1 cellular context compared by ENCODE assay signal in the genomic region with DNA sequence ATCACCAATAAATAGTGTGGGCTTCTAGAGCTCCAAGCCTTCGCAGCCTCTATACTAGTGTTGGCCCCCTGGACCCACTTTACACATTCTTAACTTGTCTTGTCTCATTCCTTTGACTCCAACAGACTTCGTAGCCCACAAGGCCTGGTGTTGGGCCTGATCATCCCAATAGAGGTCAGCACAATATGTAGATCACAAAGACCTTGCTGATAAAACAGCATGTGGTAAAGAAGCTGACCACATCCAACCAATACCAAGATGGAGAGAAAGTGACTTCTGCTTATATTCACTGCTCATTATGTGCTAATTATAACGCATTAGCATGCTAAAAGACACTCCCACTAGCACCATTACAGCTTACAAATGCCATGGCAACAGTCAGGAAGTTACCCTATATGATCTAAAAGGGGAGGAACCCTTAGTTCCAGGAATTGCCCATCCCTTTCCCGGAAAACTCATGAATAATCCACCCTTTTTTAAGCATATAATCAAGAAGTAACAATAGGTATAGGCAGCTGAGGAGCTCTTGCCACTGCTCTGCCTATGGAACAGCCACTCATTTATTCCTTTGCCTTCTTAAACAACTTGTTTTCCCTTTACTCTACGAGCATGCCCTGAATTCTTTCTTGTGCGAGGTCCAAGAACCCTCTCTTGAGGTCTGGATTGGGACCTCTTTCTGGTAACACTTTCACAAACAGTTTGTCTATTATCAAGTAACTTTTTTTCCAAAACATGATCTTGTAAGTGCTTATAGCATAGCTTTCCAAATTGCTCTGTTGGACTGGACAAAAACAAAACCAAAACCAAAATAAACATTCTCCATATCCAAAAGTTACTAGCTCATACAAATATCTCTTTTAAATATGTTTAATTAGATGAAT.
TF ChIP-seq lines count a peak whose summit lies in the region.

No MANE protein-coding gene starts in this region.

TF ChIP-seq in K562, 482 proteins besides CTCF, POLR2A, EP300 and RAD21 (continued from another document):
- TF ChIP-seq, protein P1, sequence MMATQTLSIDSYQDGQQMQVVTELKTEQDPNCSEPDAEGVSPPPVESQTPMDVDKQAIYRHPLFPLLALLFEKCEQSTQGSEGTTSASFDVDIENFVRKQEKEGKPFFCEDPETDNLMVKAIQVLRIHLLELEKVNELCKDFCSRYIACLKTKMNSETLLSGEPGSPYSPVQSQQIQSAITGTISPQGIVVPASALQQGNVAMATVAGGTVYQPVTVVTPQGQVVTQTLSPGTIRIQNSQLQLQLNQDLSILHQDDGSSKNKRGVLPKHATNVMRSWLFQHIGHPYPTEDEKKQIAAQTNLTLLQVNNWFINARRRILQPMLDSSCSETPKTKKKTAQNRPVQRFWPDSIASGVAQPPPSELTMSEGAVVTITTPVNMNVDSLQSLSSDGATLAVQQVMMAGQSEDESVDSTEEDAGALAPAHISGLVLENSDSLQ (IDR thresholded peaks at IDR 0.05), result no peak
- TF ChIP-seq TCFL5 (CRISPR knock-in tag; conservative IDR thresholded peaks at IDR 0.05), result no peak
- no peak for TF ChIP-seq TBL1XR1 (IDR thresholded peaks at IDR 0.05; ENCODE audit: low read length in 2 of 2)
- peak; percentile 60 for TF ChIP-seq KLF1 (tag; IDR thresholded peaks at IDR 0.05)
- no peak for TF ChIP-seq NFYB (IDR thresholded peaks at IDR 0.05; ENCODE audit: extremely low read depth, insufficient read length)
- TF ChIP-seq, protein P2, sequence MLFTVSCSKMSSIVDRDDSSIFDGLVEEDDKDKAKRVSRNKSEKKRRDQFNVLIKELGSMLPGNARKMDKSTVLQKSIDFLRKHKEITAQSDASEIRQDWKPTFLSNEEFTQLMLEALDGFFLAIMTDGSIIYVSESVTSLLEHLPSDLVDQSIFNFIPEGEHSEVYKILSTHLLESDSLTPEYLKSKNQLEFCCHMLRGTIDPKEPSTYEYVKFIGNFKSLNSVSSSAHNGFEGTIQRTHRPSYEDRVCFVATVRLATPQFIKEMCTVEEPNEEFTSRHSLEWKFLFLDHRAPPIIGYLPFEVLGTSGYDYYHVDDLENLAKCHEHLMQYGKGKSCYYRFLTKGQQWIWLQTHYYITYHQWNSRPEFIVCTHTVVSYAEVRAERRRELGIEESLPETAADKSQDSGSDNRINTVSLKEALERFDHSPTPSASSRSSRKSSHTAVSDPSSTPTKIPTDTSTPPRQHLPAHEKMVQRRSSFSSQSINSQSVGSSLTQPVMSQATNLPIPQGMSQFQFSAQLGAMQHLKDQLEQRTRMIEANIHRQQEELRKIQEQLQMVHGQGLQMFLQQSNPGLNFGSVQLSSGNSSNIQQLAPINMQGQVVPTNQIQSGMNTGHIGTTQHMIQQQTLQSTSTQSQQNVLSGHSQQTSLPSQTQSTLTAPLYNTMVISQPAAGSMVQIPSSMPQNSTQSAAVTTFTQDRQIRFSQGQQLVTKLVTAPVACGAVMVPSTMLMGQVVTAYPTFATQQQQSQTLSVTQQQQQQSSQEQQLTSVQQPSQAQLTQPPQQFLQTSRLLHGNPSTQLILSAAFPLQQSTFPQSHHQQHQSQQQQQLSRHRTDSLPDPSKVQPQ (CRISPR knock-in tag; IDR thresholded peaks at IDR 0.05; ENCODE audit: borderline replicate concordance), result no peak
- TF ChIP-seq, protein P3, sequence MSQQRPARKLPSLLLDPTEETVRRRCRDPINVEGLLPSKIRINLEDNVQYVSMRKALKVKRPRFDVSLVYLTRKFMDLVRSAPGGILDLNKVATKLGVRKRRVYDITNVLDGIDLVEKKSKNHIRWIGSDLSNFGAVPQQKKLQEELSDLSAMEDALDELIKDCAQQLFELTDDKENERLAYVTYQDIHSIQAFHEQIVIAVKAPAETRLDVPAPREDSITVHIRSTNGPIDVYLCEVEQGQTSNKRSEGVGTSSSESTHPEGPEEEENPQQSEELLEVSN (IDR thresholded peaks at IDR 0.05; ENCODE audit: borderline replicate concordance in 1 of 2, extremely low read depth in 1 of 2, insufficient read depth in 1 of 2, insufficient read length in 1 of 2, low read depth in 1 of 2, low read length in 1 of 2, poor library complexity in 1 of 2, severe bottlenecking in 1 of 2), result no peak
- TF ChIP-seq POLR2AphosphoS2 (IDR thresholded peaks at IDR 0.05; ENCODE audit: low read length), result no peak
- no peak for TF ChIP-seq JUND (IDR thresholded peaks at IDR 0.05; ENCODE audit: borderline replicate concordance, low read depth, low read length)
- TF ChIP-seq JUND (tag; IDR thresholded peaks at IDR 0.05; ENCODE audit: borderline replicate concordance, low read depth, low read length), result no peak
- TF ChIP-seq, protein P4, sequence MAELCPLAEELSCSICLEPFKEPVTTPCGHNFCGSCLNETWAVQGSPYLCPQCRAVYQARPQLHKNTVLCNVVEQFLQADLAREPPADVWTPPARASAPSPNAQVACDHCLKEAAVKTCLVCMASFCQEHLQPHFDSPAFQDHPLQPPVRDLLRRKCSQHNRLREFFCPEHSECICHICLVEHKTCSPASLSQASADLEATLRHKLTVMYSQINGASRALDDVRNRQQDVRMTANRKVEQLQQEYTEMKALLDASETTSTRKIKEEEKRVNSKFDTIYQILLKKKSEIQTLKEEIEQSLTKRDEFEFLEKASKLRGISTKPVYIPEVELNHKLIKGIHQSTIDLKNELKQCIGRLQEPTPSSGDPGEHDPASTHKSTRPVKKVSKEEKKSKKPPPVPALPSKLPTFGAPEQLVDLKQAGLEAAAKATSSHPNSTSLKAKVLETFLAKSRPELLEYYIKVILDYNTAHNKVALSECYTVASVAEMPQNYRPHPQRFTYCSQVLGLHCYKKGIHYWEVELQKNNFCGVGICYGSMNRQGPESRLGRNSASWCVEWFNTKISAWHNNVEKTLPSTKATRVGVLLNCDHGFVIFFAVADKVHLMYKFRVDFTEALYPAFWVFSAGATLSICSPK (IDR thresholded peaks at IDR 0.05; ENCODE audit: borderline replicate concordance), result no peak
- TF ChIP-seq ELF1 (tag; IDR thresholded peaks at IDR 0.05), result peak; percentile 56; the same call in 1 of the 2 replicates
- peak in 1 of 2 experiments; percentile 80; a peak in 1 of 4 replicates for TF ChIP-seq SRF (CRISPR knock-in tag; IDR thresholded peaks at IDR 0.05)
- peak; percentile 95 for TF ChIP-seq STAT5A (IDR thresholded peaks at IDR 0.05; ENCODE audit: borderline replicate concordance, low read length)
- peak; percentile 73 for TF ChIP-seq ETV1 (tag; conservative IDR thresholded peaks at IDR 0.05; ENCODE audit: low read depth)
- TF ChIP-seq, protein P5, sequence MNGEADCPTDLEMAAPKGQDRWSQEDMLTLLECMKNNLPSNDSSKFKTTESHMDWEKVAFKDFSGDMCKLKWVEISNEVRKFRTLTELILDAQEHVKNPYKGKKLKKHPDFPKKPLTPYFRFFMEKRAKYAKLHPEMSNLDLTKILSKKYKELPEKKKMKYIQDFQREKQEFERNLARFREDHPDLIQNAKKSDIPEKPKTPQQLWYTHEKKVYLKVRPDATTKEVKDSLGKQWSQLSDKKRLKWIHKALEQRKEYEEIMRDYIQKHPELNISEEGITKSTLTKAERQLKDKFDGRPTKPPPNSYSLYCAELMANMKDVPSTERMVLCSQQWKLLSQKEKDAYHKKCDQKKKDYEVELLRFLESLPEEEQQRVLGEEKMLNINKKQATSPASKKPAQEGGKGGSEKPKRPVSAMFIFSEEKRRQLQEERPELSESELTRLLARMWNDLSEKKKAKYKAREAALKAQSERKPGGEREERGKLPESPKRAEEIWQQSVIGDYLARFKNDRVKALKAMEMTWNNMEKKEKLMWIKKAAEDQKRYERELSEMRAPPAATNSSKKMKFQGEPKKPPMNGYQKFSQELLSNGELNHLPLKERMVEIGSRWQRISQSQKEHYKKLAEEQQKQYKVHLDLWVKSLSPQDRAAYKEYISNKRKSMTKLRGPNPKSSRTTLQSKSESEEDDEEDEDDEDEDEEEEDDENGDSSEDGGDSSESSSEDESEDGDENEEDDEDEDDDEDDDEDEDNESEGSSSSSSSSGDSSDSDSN (IDR thresholded peaks at IDR 0.05; ENCODE audit: borderline replicate concordance in 1 of 2, low read depth in 2 of 2, low read length in 2 of 2), result no peak
- TF ChIP-seq FOXM1 (IDR thresholded peaks at IDR 0.05; ENCODE audit: low read depth), result no peak
- no peak for TF ChIP-seq FOXM1 (CRISPR knock-in tag; IDR thresholded peaks at IDR 0.05; ENCODE audit: low read depth)
- TF ChIP-seq BCOR (IDR thresholded peaks at IDR 0.05), result no peak
- TF ChIP-seq ZNF551 (CRISPR knock-in tag; IDR thresholded peaks at IDR 0.05), result no peak
- TF ChIP-seq POLR3G (IDR thresholded peaks at IDR 0.05; ENCODE audit: extremely low read depth, insufficient read length, insufficient replicate concordance), result no peak
- no peak for TF ChIP-seq ARID2 (IDR thresholded peaks at IDR 0.05)
- 0 out of 2 replicates have a peak, but pooled peaks have one; percentile 17 for TF ChIP-seq GABPA (tag; conservative IDR thresholded peaks at IDR 0.05; ENCODE audit: low read depth)
- TF ChIP-seq FOSL1 (tag; conservative IDR thresholded peaks at IDR 0.05), result peak; percentile 71
- no peak for TF ChIP-seq HDGF (IDR thresholded peaks at IDR 0.05)
- TF ChIP-seq, protein P6, sequence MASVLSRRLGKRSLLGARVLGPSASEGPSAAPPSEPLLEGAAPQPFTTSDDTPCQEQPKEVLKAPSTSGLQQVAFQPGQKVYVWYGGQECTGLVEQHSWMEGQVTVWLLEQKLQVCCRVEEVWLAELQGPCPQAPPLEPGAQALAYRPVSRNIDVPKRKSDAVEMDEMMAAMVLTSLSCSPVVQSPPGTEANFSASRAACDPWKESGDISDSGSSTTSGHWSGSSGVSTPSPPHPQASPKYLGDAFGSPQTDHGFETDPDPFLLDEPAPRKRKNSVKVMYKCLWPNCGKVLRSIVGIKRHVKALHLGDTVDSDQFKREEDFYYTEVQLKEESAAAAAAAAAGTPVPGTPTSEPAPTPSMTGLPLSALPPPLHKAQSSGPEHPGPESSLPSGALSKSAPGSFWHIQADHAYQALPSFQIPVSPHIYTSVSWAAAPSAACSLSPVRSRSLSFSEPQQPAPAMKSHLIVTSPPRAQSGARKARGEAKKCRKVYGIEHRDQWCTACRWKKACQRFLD (CRISPR knock-in tag; IDR thresholded peaks at IDR 0.05), result no peak
- TF ChIP-seq SOX6 (IDR thresholded peaks at IDR 0.05), result peak; percentile 58
